In genomic region chr1:100354971-100355394, GRCh38 we compare ENCODE assay signal across 9 cellular contexts. TPM values are rescaled to one million over a fixed set of nuclear protein-coding genes. Genes with fewer than 3 reads are reported as not detected.
DNase-seq lines count a peak whose midpoint lies in the region; ATAC-seq, FAIRE-seq and TF ChIP-seq lines count a peak whose summit lies in the region.
"Had no signal": no experiment of that assay in that cellular context is flagged by ENCODE, and none has a peak within 500 bp of the region (broad histone marks: within the 10 kb centered on the region; RNA-seq: fewer than 3 reads in every experiment).

No MANE protein-coding gene starts in this region.

- peak overlapping the region; percentile 88 for H3K4me2 ChIP-seq in endothelial cell of umbilical vein (ENCODE audit: insufficient read depth, low read length)

- DNase-seq in Ammon's horn (ENCODE audit: low spot score) (peak; percentile 36), RWPE2 (ENCODE audit: low spot score) (no peak), endothelial cell of umbilical vein (ENCODE audit: low read depth, low spot score) (peak; percentile 54), retinal pigment epithelial cell (ENCODE audit: low read depth) (peak; percentile 51)

- intact Hi-C loops in endothelial cell of umbilical vein (cut with micrococcal nuclease): loop anchor here (5.0 kb wide), 4 partner anchors 48 to 537 kb away; partner anchors contain the start of gene EXTL2

- POLR2A ChIA-PET in HEK293 (lab: Yijun Ruan, JAX): interaction anchor here (0.6 to 1.3 kb wide), 4 partner anchors 28 to 387 kb away, joined by 3 to 6 read pairs (median 3); partner anchors contain the start of gene DBT
- POLR2A ChIA-PET in endothelial cell of umbilical vein (lab: Charles Lee): interaction anchor here (1.2 kb wide), 1 partner anchor 106 kb away, joined by 3 read pairs; no protein-coding TSS in a partner anchor

- TF ChIP-seq CTCF in HEK293 (tag by site-specific recombination; IDR thresholded peaks at IDR 0.05) (no peak), RWPE2 (IDR thresholded peaks at IDR 0.05; ENCODE audit: poor library complexity, severe bottlenecking) (no peak), endothelial cell of umbilical vein (IDR thresholded peaks at IDR 0.05; ENCODE audit: extremely low read depth in 1 of 2, insufficient read depth in 1 of 2, low read depth in 1 of 2, low read length in 2 of 2) (no peak), retinal pigment epithelial cell (conservative IDR thresholded peaks at IDR 0.05; ENCODE audit: low read depth, low read length) (no peak)

- H3K36me3 ChIP-seq in HEK293 (ENCODE audit: control insufficient read depth in 2 of 2, insufficient read depth in 1 of 2, low read length in 2 of 2) (no peaks in the 10 kb centered on the region), RWPE2 (ENCODE audit: low read depth) (no peaks in the 10 kb centered on the region), endothelial cell of umbilical vein (ENCODE audit: control insufficient read depth in 2 of 2, extremely low read depth in 1 of 2, insufficient read depth in 2 of 2, low read length in 2 of 2) (peaks cover 2% of the 10 kb centered on the region in 2 experiments)

- H3K79me2 ChIP-seq in endothelial cell of umbilical vein (ENCODE audit: control insufficient read depth, insufficient read depth, low read length): peaks cover 26% of the 10 kb centered on the region

- peak; percentile 44 for FAIRE-seq in endothelial cell of umbilical vein (lab: Jason Lieb, UNC)

- dilution Hi-C loops in endothelial cell of umbilical vein (cut with MboI; ENCODE audit: extremely low pct_ligation_motif_present, low sequenced_read_pairs): no loop called here

- no peaks in the 10 kb centered on the region for H4K20me1 ChIP-seq in endothelial cell of umbilical vein (replicated peaks; ENCODE audit: control insufficient read depth, extremely low read depth, insufficient read depth, low read length)

- H3K9ac ChIP-seq in endothelial cell of umbilical vein (replicated peaks; ENCODE audit: extremely low read depth, insufficient read depth, low read length): no peak overlapping the region

- no TSS peak for BruUV-seq in endothelial cell of umbilical vein (replicated peaks; lab: Mats Ljungman, UMichigan)

- H3K9me3 ChIP-seq in HEK293 (ENCODE audit: control insufficient read depth, insufficient read depth, low read depth, low read length) (no peaks in the 10 kb centered on the region), RWPE2 (ENCODE audit: severe bottlenecking) (no peaks in the 10 kb centered on the region), endothelial cell of umbilical vein (replicated peaks; ENCODE audit: control insufficient read depth, insufficient read depth, low read length) (no peaks in the 10 kb centered on the region)

- H3K27ac ChIP-seq in HEK293 (ENCODE audit: extremely low read depth, low read depth, low read length) (no peak overlapping the region), RWPE2 (ENCODE audit: poor library complexity, severe bottlenecking) (no peak overlapping the region), endothelial cell of umbilical vein (ENCODE audit: insufficient read depth, low read depth, low read length) (no peak overlapping the region)

- no peaks in the 10 kb centered on the region for H3K9me1 ChIP-seq in endothelial cell of umbilical vein (replicated peaks; ENCODE audit: control insufficient read depth, extremely low read depth, insufficient read depth, low read length)

- H3K4me1 ChIP-seq in HEK293 (ENCODE audit: control insufficient read depth, insufficient read depth, low read length) (peaks cover 5% of the 10 kb centered on the region; the same call in 1 of the 2 replicates), RWPE2 (ENCODE audit: insufficient read depth, poor library complexity, severe bottlenecking) (peaks cover 19% of the 10 kb centered on the region), endothelial cell of umbilical vein (ENCODE audit: control insufficient read depth, extremely low read depth, insufficient read depth, low read length) (peaks cover 31% of the 10 kb centered on the region)

- H2AFZ ChIP-seq in endothelial cell of umbilical vein (ENCODE audit: low read depth, low read length): no peak overlapping the region

- H3K4me3 ChIP-seq in HEK293 (ENCODE audit: low read depth, low read length) (no peak overlapping the region), RWPE2 (ENCODE audit: severe bottlenecking) (no peak overlapping the region), endothelial cell of umbilical vein (replicated peaks in 1 of 3; ENCODE audit: insufficient read depth in 1 of 3, low read depth in 1 of 3, low read length in 3 of 3) (no peak overlapping the region), retinal pigment epithelial cell (ENCODE audit: low read length) (no peak overlapping the region)

- H3K27me3 ChIP-seq in RWPE2 (ENCODE audit: insufficient read depth, poor library complexity, severe bottlenecking) (no peaks in the 10 kb centered on the region), endothelial cell of umbilical vein (ENCODE audit: control insufficient read depth in 2 of 2, insufficient read depth in 2 of 2, low read length in 2 of 2) (no peaks in the 10 kb centered on the region)

- CTCF ChIA-PET in HEK293 (lab: Yijun Ruan, JAX): interaction anchor here (0.9 kb wide), 1 partner anchor 105 kb away, joined by 4 read pairs; no protein-coding TSS in a partner anchor
- CTCF ChIA-PET in endothelial cell of umbilical vein (lab: Charles Lee): interaction anchor here (0.8 to 5.0 kb wide), 7 partner anchors 11 to 514 kb away, joined by 3 to 34 read pairs (median 4); no protein-coding TSS in a partner anchor

- no peak for TF ChIP-seq POLR2A in endothelial cell of umbilical vein (IDR thresholded peaks at IDR 0.05; ENCODE audit: low read depth, low read length)

- peak; percentile 54 for ATAC-seq in RWPE2 (ENCODE audit: low read depth)
- ATAC-seq in GM19463 (IDR thresholded peaks at IDR 0.05; ENCODE audit: unreplicated experiment): no peak
- ATAC-seq in HG02885 (IDR thresholded peaks at IDR 0.05; ENCODE audit: poor library complexity, unreplicated experiment): no peak
- no peak for ATAC-seq in HG02763 (IDR thresholded peaks at IDR 0.05; ENCODE audit: unreplicated experiment)
- ATAC-seq: activated naive CD4-positive, alpha-beta T cell treated with anti-CD3 and anti-CD28 coated beads, Interleukin-2, amount 50 U/mL, for 72 hours had no signal

TF ChIP-seq in HEK293, 187 proteins besides CTCF, POLR2A, EP300 and RAD21 (continues in another document):
- 0 out of 2 replicates have a peak, but pooled peaks have one; percentile 15 for TF ChIP-seq ZNF76 (tag by site-specific recombination; IDR thresholded peaks at IDR 0.05; ENCODE audit: borderline replicate concordance, low read depth)
- TF ChIP-seq, protein P1, sequence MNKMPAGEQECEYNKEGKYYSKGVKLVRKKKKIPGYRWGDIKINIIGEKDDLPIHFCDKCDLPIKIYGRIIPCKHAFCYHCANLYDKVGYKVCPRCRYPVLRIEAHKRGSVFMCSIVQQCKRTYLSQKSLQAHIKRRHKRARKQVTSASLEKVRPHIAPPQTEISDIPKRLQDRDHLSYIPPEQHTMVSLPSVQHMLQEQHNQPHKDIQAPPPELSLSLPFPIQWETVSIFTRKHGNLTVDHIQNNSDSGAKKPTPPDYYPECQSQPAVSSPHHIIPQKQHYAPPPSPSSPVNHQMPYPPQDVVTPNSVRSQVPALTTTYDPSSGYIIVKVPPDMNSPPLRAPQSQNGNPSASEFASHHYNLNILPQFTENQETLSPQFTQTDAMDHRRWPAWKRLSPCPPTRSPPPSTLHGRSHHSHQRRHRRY (tag by site-specific recombination; IDR thresholded peaks at IDR 0.05): no peak
- TF ChIP-seq, protein P2, sequence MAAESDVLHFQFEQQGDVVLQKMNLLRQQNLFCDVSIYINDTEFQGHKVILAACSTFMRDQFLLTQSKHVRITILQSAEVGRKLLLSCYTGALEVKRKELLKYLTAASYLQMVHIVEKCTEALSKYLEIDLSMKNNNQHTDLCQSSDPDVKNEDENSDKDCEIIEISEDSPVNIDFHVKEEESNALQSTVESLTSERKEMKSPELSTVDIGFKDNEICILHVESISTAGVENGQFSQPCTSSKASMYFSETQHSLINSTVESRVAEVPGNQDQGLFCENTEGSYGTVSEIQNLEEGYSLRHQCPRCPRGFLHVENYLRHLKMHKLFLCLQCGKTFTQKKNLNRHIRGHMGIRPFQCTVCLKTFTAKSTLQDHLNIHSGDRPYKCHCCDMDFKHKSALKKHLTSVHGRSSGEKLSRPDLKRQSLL (tag by site-specific recombination; IDR thresholded peaks at IDR 0.05): no peak

TF ChIP-seq in endothelial cell of umbilical vein, 7 proteins besides CTCF, POLR2A, EP300 and RAD21:
- TF ChIP-seq MYC (IDR thresholded peaks at IDR 0.05; ENCODE audit: low read depth, low read length) (no peak), GATA2 (IDR thresholded peaks at IDR 0.05; ENCODE audit: insufficient read depth, insufficient read length, low read depth, low read length) (no peak), JUN (IDR thresholded peaks at IDR 0.05; ENCODE audit: borderline replicate concordance, insufficient read depth, insufficient read length, low read depth) (no peak), POLR2AphosphoS5 (IDR thresholded peaks at IDR 0.05; ENCODE audit: insufficient read depth, low read depth, low read length) (no peak), FOS (IDR thresholded peaks at IDR 0.05; ENCODE audit: borderline replicate concordance, insufficient read depth, low read length) (no peak), EZH2 (IDR thresholded peaks at IDR 0.05; ENCODE audit: borderline replicate concordance, low read depth, low read length, severe bottlenecking) (no peak)
- TF ChIP-seq, protein P3, sequence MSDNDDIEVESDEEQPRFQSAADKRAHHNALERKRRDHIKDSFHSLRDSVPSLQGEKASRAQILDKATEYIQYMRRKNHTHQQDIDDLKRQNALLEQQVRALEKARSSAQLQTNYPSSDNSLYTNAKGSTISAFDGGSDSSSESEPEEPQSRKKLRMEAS (IDR thresholded peaks at IDR 0.05; ENCODE audit: insufficient read depth, insufficient read length): no peak

RNA-seq across cellular contexts. Expression of gene CDC14A, which starts 2.7 kb away (rescaled TPM):
- total RNA-seq in endothelial cell of umbilical vein: 13.8 and 13.9 TPM in 2 replicates
- polyA plus RNA-seq in endothelial cell of umbilical vein: 3.2 and 3.4 TPM in 2 replicates
- polyA plus RNA-seq in endothelial cell of umbilical vein (2011; cell fraction: cytosol; rRNA removed): 3.6 and 3.9 TPM in 2 replicates
- 18.0 and 19.9 TPM in 2 replicates for polyA plus RNA-seq in endothelial cell of umbilical vein (2011; cell fraction: nucleus; rRNA removed)
- 4.8 and 5.2 TPM in 2 replicates for polyA plus RNA-seq in endothelial cell of umbilical vein (2012)
- polyA minus RNA-seq in endothelial cell of umbilical vein: 13.9 and 16.6 TPM in 2 replicates
- polyA minus RNA-seq in endothelial cell of umbilical vein (2011; cell fraction: cytosol; rRNA and poly(A)+ RNA removed): 1.7 TPM
- polyA minus RNA-seq in endothelial cell of umbilical vein (2011; cell fraction: nucleus; rRNA and poly(A)+ RNA removed): 69.4 and 69.7 TPM in 2 replicates
